1 cellular context compared by ENCODE assay signal in the genomic region with DNA sequence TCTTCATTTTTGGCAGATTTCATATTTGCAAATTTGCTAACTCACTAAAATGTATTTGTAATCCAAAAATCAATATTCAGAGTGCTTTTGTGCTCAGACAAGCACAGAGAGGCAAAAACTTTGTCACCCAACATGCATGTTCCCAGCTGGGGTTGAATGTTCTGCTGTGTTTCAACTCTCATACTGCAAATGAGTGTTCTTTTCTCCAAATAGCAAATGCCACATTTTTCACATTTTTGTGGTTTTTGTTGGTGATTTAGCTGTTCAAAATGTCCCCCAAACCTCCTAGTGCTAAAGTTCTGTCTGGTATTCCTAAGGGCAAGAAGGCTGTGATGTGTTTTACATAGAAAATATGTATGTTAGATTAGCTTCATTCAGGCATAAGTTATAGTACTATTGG.
TF ChIP-seq lines count a peak whose summit lies in the region.

No MANE protein-coding gene starts in this region.

TF ChIP-seq in GM23338, 12 proteins besides CTCF, POLR2A, EP300 and RAD21 (continued from another document):
- TF ChIP-seq, protein P1, sequence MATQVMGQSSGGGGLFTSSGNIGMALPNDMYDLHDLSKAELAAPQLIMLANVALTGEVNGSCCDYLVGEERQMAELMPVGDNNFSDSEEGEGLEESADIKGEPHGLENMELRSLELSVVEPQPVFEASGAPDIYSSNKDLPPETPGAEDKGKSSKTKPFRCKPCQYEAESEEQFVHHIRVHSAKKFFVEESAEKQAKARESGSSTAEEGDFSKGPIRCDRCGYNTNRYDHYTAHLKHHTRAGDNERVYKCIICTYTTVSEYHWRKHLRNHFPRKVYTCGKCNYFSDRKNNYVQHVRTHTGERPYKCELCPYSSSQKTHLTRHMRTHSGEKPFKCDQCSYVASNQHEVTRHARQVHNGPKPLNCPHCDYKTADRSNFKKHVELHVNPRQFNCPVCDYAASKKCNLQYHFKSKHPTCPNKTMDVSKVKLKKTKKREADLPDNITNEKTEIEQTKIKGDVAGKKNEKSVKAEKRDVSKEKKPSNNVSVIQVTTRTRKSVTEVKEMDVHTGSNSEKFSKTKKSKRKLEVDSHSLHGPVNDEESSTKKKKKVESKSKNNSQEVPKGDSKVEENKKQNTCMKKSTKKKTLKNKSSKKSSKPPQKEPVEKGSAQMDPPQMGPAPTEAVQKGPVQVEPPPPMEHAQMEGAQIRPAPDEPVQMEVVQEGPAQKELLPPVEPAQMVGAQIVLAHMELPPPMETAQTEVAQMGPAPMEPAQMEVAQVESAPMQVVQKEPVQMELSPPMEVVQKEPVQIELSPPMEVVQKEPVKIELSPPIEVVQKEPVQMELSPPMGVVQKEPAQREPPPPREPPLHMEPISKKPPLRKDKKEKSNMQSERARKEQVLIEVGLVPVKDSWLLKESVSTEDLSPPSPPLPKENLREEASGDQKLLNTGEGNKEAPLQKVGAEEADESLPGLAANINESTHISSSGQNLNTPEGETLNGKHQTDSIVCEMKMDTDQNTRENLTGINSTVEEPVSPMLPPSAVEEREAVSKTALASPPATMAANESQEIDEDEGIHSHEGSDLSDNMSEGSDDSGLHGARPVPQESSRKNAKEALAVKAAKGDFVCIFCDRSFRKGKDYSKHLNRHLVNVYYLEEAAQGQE (IDR thresholded peaks at IDR 0.05; ENCODE audit: unreplicated experiment), result no peak
- TF ChIP-seq, protein P2, sequence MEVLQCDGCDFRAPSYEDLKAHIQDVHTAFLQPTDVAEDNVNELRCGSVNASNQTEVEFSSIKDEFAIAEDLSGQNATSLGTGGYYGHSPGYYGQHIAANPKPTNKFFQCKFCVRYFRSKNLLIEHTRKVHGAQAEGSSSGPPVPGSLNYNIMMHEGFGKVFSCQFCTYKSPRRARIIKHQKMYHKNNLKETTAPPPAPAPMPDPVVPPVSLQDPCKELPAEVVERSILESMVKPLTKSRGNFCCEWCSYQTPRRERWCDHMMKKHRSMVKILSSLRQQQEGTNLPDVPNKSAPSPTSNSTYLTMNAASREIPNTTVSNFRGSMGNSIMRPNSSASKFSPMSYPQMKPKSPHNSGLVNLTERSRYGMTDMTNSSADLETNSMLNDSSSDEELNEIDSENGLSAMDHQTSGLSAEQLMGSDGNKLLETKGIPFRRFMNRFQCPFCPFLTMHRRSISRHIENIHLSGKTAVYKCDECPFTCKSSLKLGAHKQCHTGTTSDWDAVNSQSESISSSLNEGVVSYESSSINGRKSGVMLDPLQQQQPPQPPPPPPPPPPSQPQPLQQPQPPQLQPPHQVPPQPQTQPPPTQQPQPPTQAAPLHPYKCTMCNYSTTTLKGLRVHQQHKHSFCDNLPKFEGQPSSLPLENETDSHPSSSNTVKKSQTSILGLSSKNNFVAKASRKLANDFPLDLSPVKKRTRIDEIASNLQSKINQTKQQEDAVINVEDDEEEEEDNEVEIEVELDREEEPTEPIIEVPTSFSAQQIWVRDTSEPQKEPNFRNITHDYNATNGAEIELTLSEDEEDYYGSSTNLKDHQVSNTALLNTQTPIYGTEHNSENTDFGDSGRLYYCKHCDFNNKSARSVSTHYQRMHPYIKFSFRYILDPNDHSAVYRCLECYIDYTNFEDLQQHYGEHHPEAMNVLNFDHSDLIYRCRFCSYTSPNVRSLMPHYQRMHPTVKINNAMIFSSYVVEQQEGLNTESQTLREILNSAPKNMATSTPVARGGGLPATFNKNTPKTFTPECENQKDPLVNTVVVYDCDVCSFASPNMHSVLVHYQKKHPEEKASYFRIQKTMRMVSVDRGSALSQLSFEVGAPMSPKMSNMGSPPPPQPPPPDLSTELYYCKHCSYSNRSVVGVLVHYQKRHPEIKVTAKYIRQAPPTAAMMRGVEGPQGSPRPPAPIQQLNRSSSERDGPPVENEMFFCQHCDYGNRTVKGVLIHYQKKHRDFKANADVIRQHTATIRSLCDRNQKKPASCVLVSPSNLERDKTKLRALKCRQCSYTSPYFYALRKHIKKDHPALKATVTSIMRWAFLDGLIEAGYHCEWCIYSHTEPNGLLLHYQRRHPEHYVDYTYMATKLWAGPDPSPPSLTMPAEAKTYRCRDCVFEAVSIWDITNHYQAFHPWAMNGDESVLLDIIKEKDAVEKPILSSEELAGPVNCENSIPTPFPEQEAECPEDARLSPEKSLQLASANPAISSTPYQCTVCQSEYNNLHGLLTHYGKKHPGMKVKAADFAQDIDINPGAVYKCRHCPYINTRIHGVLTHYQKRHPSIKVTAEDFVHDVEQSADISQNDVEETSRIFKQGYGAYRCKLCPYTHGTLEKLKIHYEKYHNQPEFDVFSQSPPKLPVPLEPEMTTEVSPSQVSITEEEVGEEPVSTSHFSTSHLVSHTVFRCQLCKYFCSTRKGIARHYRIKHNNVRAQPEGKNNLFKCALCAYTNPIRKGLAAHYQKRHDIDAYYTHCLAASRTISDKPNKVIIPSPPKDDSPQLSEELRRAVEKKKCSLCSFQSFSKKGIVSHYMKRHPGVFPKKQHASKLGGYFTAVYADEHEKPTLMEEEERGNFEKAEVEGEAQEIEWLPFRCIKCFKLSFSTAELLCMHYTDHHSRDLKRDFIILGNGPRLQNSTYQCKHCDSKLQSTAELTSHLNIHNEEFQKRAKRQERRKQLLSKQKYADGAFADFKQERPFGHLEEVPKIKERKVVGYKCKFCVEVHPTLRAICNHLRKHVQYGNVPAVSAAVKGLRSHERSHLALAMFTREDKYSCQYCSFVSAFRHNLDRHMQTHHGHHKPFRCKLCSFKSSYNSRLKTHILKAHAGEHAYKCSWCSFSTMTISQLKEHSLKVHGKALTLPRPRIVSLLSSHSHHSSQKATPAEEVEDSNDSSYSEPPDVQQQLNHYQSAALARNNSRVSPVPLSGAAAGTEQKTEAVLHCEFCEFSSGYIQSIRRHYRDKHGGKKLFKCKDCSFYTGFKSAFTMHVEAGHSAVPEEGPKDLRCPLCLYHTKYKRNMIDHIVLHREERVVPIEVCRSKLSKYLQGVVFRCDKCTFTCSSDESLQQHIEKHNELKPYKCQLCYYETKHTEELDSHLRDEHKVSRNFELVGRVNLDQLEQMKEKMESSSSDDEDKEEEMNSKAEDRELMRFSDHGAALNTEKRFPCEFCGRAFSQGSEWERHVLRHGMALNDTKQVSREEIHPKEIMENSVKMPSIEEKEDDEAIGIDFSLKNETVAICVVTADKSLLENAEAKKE (CRISPR knock-in tag; IDR thresholded peaks at IDR 0.05), result no peak
- no peak for TF ChIP-seq ZNF331 (CRISPR knock-in tag; IDR thresholded peaks at IDR 0.05; ENCODE audit: low read depth)
- TF ChIP-seq EZH2phosphoT487 (IDR thresholded peaks at IDR 0.05; ENCODE audit: unreplicated experiment), result no peak
- TF ChIP-seq POLR2AphosphoS5 (IDR thresholded peaks at IDR 0.05; ENCODE audit: low read depth), result no peak
